In genomic region chr9:90815944-90816357, GRCh38 we compare ENCODE assay signal across 20 cellular contexts. TPM values are rescaled to one million over a fixed set of nuclear protein-coding genes. Genes with fewer than 3 reads are reported as not detected.
A peak's percentile ranks its signal among the peaks of the same experiment; 100 is the strongest.
DNase-seq lines count a peak whose midpoint lies in the region; ATAC-seq and TF ChIP-seq lines count a peak whose summit lies in the region.
"Had no signal": no experiment of that assay in that cellular context is flagged by ENCODE, and none has a peak within 500 bp of the region (broad histone marks: within the 10 kb centered on the region; RNA-seq: fewer than 3 reads in every experiment).

No MANE protein-coding gene starts in this region.

- no peak overlapping the region for H4K91ac ChIP-seq in neuronal stem cell (ENCODE audit: low read depth, low read length, poor library complexity)

- no peak overlapping the region for H2AK5ac ChIP-seq in neuronal stem cell (ENCODE audit: low read depth, low read length)

- no peak overlapping the region for H2AFZ ChIP-seq in Loucy (ENCODE audit: low read length)
- no peak overlapping the region for H2AFZ ChIP-seq in neuronal stem cell (ENCODE audit: low read length)

- no peak overlapping the region for H2BK120ac ChIP-seq in neuronal stem cell (ENCODE audit: low read depth, low read length)

- ATAC-seq in GM19463 (IDR thresholded peaks at IDR 0.05; ENCODE audit: unreplicated experiment): peak; percentile 14
- peak; percentile 39 for ATAC-seq in memory B cell (ENCODE audit: low read depth)
- ATAC-seq in GM19023 (IDR thresholded peaks at IDR 0.05; ENCODE audit: unreplicated experiment): no peak
- ATAC-seq in HG03025 (IDR thresholded peaks at IDR 0.05; ENCODE audit: low FRiP score, unreplicated experiment): no peak

- peaks cover 8% of the 10 kb centered on the region for H3F3A ChIP-seq in Loucy (ENCODE audit: low read depth)

- H3K4ac ChIP-seq in neuronal stem cell (ENCODE audit: low read length): no peak overlapping the region

- H3K27ac Mint-ChIP-seq in memory B cell: peak overlapping the region; percentile 80
- no peak overlapping the region for H3K27ac Mint-ChIP-seq in glutamatergic neuron (ENCODE audit: unreplicated experiment)
- H3K27ac Mint-ChIP-seq: T-helper 1 cell treated with Interleukin-12 subunit alpha and Interleukin-12 subunit beta and Interleukin-4 antibody, amounts not matched to agents 30 μg/mL and 1 μg/mL, for 36 hours had no signal

- H3K9me2 ChIP-seq in Loucy (replicated peaks; ENCODE audit: low read depth, low read length): no peaks in the 10 kb centered on the region

- H4K20me1 ChIP-seq in BLaER1 (peaks cover 20% of the 10 kb centered on the region; the same call in 1 of the 2 replicates), Loucy (ENCODE audit: insufficient read depth, low read length, poor library complexity, severe bottlenecking) (no peaks in the 10 kb centered on the region)

- peaks cover 51% of the 10 kb centered on the region for H3K4me1 ChIP-seq in BLaER1
- H3K4me1 ChIP-seq in Loucy (ENCODE audit: insufficient read depth, low read length, poor library complexity, severe bottlenecking): peaks cover 63% of the 10 kb centered on the region
- H3K4me1 ChIP-seq in neuronal stem cell (ENCODE audit: control insufficient read depth in 2 of 2, insufficient read depth in 1 of 2, low read depth in 1 of 2, low read length in 2 of 2): no peaks in the 10 kb centered on the region
- H3K4me1 ChIP-seq: breast epithelium, Caco-2, HAP-1 had no signal

- H3K27ac ChIP-seq in BLaER1 (peak overlapping the region; percentile 85), neuronal stem cell (replicated peaks; ENCODE audit: low read length) (no peak overlapping the region)
- H3K27ac ChIP-seq: breast epithelium had no signal

- WGBS in neuronal stem cell (ENCODE audit: extremely low coverage in 2 of 2, insufficient read length in 2 of 2, insufficient replicate concordance in 1 of 2), 2 donors: no CpG with 5 or more reads among the region's 4 CpGs

- no peak overlapping the region for H3K23ac ChIP-seq in neuronal stem cell (ENCODE audit: low read depth, low read length, poor library complexity)

- no peak overlapping the region for H3K18ac ChIP-seq in neuronal stem cell (ENCODE audit: low read length)

- no peak overlapping the region for H2BK12ac ChIP-seq in neuronal stem cell (ENCODE audit: low read length)

- H3K4me1 Mint-ChIP-seq in memory B cell: peaks cover 61% of the 10 kb centered on the region
- H3K4me1 Mint-ChIP-seq in glutamatergic neuron (ENCODE audit: low read depth, unreplicated experiment): no peaks in the 10 kb centered on the region

- H3K4me3 Mint-ChIP-seq in memory B cell: peak overlapping the region; percentile 64
- no peak overlapping the region for H3K4me3 Mint-ChIP-seq in glutamatergic neuron (ENCODE audit: unreplicated experiment)
- H3K4me3 Mint-ChIP-seq: activated CD4-positive, alpha-beta T cell treated with anti-CD3 and anti-CD28 coated beads for 36 hours; T-helper 1 cell treated with Interleukin-12 subunit alpha and Interleukin-12 subunit beta and Interleukin-4 antibody, amounts not matched to agents 30 μg/mL and 1 μg/mL, for 36 hours had no signal

- no peak overlapping the region for H2BK15ac ChIP-seq in neuronal stem cell (ENCODE audit: low read length)

- DNase-seq in memory B cell (ENCODE audit: low spot score in 2 of 2): no peak
- no peak for DNase-seq in glutamatergic neuron
- no peak for DNase-seq in neuronal stem cell (ENCODE audit: low spot score)
- DNase-seq: ACHN; Caco-2; effector CD4-positive, alpha-beta T cell; left cardiac atrium; NCI-H187 treated with DMSO at 0.1 percent for 48 hours; NCI-H748 treated with DMSO at 0.1 percent for 48 hours had no signal

- peaks cover 95% of the 10 kb centered on the region for H3K79me2 ChIP-seq in Loucy (ENCODE audit: insufficient read depth, low read length)

- H3K36me3 ChIP-seq in BLaER1: peaks cover 62% of the 10 kb centered on the region
- H3K36me3 ChIP-seq in Loucy (ENCODE audit: insufficient read depth, low read length): peaks cover 31% of the 10 kb centered on the region; the same call in 1 of the 2 replicates
- no peaks in the 10 kb centered on the region for H3K36me3 ChIP-seq in neuronal stem cell (replicated peaks in 1 of 2; ENCODE audit: control insufficient read depth in 2 of 2, insufficient read depth in 2 of 2, low read length in 2 of 2)
- H3K36me3 ChIP-seq: breast epithelium, HAP-1, transverse colon had no signal

- H3K4me2 ChIP-seq in BLaER1: peak overlapping the region; percentile 79
- peak overlapping the region; percentile 71 for H3K4me2 ChIP-seq in Loucy (ENCODE audit: low read depth, low read length, poor library complexity, severe bottlenecking)
- H3K4me2 ChIP-seq in neuronal stem cell (ENCODE audit: insufficient read depth, low read length, poor library complexity, severe bottlenecking): no peak overlapping the region

- H3K9me3 ChIP-seq in BLaER1 (peaks cover 36% of the 10 kb centered on the region), Loucy (ENCODE audit: insufficient read depth, low read depth, low read length) (no peaks in the 10 kb centered on the region), neuronal stem cell (replicated peaks in 1 of 2; ENCODE audit: control insufficient read depth in 2 of 2, insufficient read depth in 1 of 2, low read depth in 1 of 2, low read length in 2 of 2) (no peaks in the 10 kb centered on the region)
- H3K9me3 ChIP-seq: breast epithelium, Caco-2, HAP-1, transverse colon had no signal

- TF ChIP-seq CTCF in Loucy (conservative IDR thresholded peaks at IDR 0.05; ENCODE audit: low read length): no peak
- no peak for TF ChIP-seq CTCF in glutamatergic neuron (IDR thresholded peaks at IDR 0.05; ENCODE audit: partially characterized antibody, unreplicated experiment)

- H3K36me3 Mint-ChIP-seq in memory B cell (peaks cover 23% of the 10 kb centered on the region), glutamatergic neuron (ENCODE audit: unreplicated experiment) (peaks cover 5% of the 10 kb centered on the region)

- H2BK5ac ChIP-seq in neuronal stem cell (ENCODE audit: low read length): no peak overlapping the region

- H3K27me3 ChIP-seq in BLaER1 (no peaks in the 10 kb centered on the region), Loucy (ENCODE audit: insufficient read depth, low read length, poor library complexity, severe bottlenecking) (no peaks in the 10 kb centered on the region), neuronal stem cell (ENCODE audit: control insufficient read depth in 3 of 3, insufficient read depth in 3 of 3, low read depth in 1 of 3, low read length in 3 of 3) (peaks cover 0 to 2% (median 0%) of the 10 kb centered on the region in 3 experiments)
- H3K27me3 ChIP-seq: breast epithelium, transverse colon had no signal

- H3K9ac ChIP-seq in BLaER1 (peak overlapping the region; percentile 73), Loucy (ENCODE audit: low read depth, low read length, poor library complexity, severe bottlenecking) (peak overlapping the region; percentile 73), neuronal stem cell (ENCODE audit: low read depth, low read length, poor library complexity) (no peak overlapping the region)

- H3K14ac ChIP-seq in neuronal stem cell (ENCODE audit: low read length): no peak overlapping the region

- no peaks in the 10 kb centered on the region for H3K79me1 ChIP-seq in neuronal stem cell (ENCODE audit: low read depth, low read length)

- H3K4me3 ChIP-seq in BLaER1 (peak overlapping the region; percentile 52), Loucy (ENCODE audit: low read length, poor library complexity, severe bottlenecking) (peak overlapping the region; percentile 54), neuronal stem cell (ENCODE audit: low read length in 2 of 2) (no peak overlapping the region)
- H3K4me3 ChIP-seq: breast epithelium, HAP-1, transverse colon had no signal

- no peaks in the 10 kb centered on the region for H3K27me3 Mint-ChIP-seq in memory B cell
- H3K27me3 Mint-ChIP-seq in glutamatergic neuron (ENCODE audit: unreplicated experiment): no peaks in the 10 kb centered on the region

- H3K9me3 Mint-ChIP-seq in memory B cell (peaks cover 5% of the 10 kb centered on the region), glutamatergic neuron (ENCODE audit: unreplicated experiment) (peaks cover 3% of the 10 kb centered on the region)

- H4K8ac ChIP-seq in neuronal stem cell (ENCODE audit: low read depth, low read length): no peak overlapping the region

RNA-seq across cellular contexts. Expression of gene SYK, which starts 14.3 kb away (rescaled TPM):
- 10.7 TPM for total RNA-seq in glutamatergic neuron (ENCODE audit: unreplicated experiment)
- polyA plus RNA-seq in neuronal stem cell (2013, experiment 1 of 2): not detected
- polyA plus RNA-seq in neuronal stem cell (2013, experiment 2 of 2): under 0.01 TPM
- total RNA-seq: fibroblast of lung had no signal
- polyA plus RNA-seq: fibroblast of lung had no signal

Comparison
In these comparisons a context has a peak if more than half of its experiments do, and no peak if none do; other contexts are left out.
1. H3K4me3 ChIP-seq: peak in BLaER1 (single experiment) and Loucy (single experiment); none in neuronal stem cell (0 of 2).
2. ATAC-seq: peak in GM19463 (single experiment) and memory B cell (single experiment); none in GM19023 (single experiment) and HG03025 (single experiment).